Comparison of ENCODE assay signal across 29 cellular contexts in genomic region chr17:39735882-39736281, GRCh38. TPM values are rescaled to one million over a fixed set of nuclear protein-coding genes. Genes with fewer than 3 reads are reported as not detected.
DNase-seq lines count a peak whose midpoint lies in the region; ATAC-seq and TF ChIP-seq lines count a peak whose summit lies in the region.
"Had no signal": no experiment of that assay in that cellular context is flagged by ENCODE, and none has a peak within 500 bp of the region (broad histone marks: within the 10 kb centered on the region; RNA-seq: fewer than 3 reads in every experiment).

No MANE protein-coding gene starts in this region.

- intact Hi-C loops in PC-3 (cut with micrococcal nuclease), result no loop called here

- POLR2A ChIA-PET in PC-3 (lab: Charles Lee; ENCODE audit: unreplicated experiment), result no interaction called here

- no peaks in the 10 kb centered on the region for H3K36me3 Mint-ChIP-seq in activated naive CD4-positive, alpha-beta T cell treated with anti-CD3 and anti-CD28 coated beads, Interleukin-2, amount 10 ng/mL, durations not matched to agents 7 days and 5 days
- H3K36me3 Mint-ChIP-seq: stimulated activated memory B cell treated with anti-CD40 and anti-IgM and Interleukin-4, amounts not matched to agents 10 μg/mL and 1 μg/mL and 100 μg/mL, for 72 hours had no signal

- no peaks in the 10 kb centered on the region for H3K36me3 ChIP-seq in PC-3 (ENCODE audit: low read depth, low read length)
- H3K36me3 ChIP-seq: pancreas, right atrium auricular region, SJSA1, spleen, uterus had no signal

- H3K4me1 ChIP-seq in PC-3 (ENCODE audit: insufficient read depth, low read length), result peaks cover 28% of the 10 kb centered on the region

- peaks cover 10% of the 10 kb centered on the region; the same call in 1 of the 2 replicates for H3K79me2 ChIP-seq in PC-3 (ENCODE audit: low read length)

- H4K20me1 ChIP-seq in PC-3 (ENCODE audit: low read length), result peaks cover 2% of the 10 kb centered on the region; the same call in 1 of the 2 replicates

- peak overlapping the region; percentile 41 for H3K4me2 ChIP-seq in PC-3 (ENCODE audit: low read length)
- H3K4me2 ChIP-seq: KMS-11 had no signal

- peaks cover 81% of the 10 kb centered on the region for H3K27me3 Mint-ChIP-seq in activated naive CD4-positive, alpha-beta T cell treated with anti-CD3 and anti-CD28 coated beads, Interleukin-2, amount 10 ng/mL, durations not matched to agents 7 days and 5 days

- BruUV-seq in PC-3 (replicated peaks; lab: Mats Ljungman, UMichigan), result no TSS peak

- no peaks in the 10 kb centered on the region for H3F3A ChIP-seq in PC-3 (ENCODE audit: low read length, unreplicated experiment)

- H3K9me3 ChIP-seq in PC-3 (ENCODE audit: low read length), result no peaks in the 10 kb centered on the region
- H3K9me3 ChIP-seq: body of pancreas, pancreas, right atrium auricular region, SJSA1, spleen, uterus had no signal

- H3K4me3 Mint-ChIP-seq in activated naive CD4-positive, alpha-beta T cell treated with anti-CD3 and anti-CD28 coated beads, Interleukin-2, amount 10 ng/mL, durations not matched to agents 7 days and 5 days, result no peak overlapping the region
- H3K4me3 Mint-ChIP-seq: stimulated activated memory B cell treated with anti-CD40 and anti-IgM and Interleukin-4, amounts not matched to agents 10 μg/mL and 1 μg/mL and 100 μg/mL, for 72 hours had no signal

- H3K9me2 ChIP-seq in PC-3 (replicated peaks; ENCODE audit: low read length), result no peaks in the 10 kb centered on the region

- H3K9ac ChIP-seq in PC-3 (ENCODE audit: low read length), result no peak overlapping the region
- H3K9ac ChIP-seq: KMS-11 had no signal

- CTCF ChIA-PET in PC-3 (lab: Charles Lee), result no interaction called here
- CTCF ChIA-PET in activated naive CD4-positive, alpha-beta T cell treated with anti-CD3 and anti-CD28 coated beads, Interleukin-2, amount 10 ng/mL, durations not matched to agents 7 days and 5 days (lab: Charles Lee), result no interaction called here

- H3K4me3 ChIP-seq in PC-3 (ENCODE audit: low read length), result no peak overlapping the region
- H3K4me3 ChIP-seq: body of pancreas, right atrium auricular region, SJSA1, spleen, uterus had no signal

- H3K4me1 Mint-ChIP-seq in activated naive CD4-positive, alpha-beta T cell treated with anti-CD3 and anti-CD28 coated beads, Interleukin-2, amount 10 ng/mL, durations not matched to agents 7 days and 5 days, result peaks cover 41% of the 10 kb centered on the region

- H3K27ac ChIP-seq in 22Rv1 (peak overlapping the region; percentile 98), PC-3 (ENCODE audit: low read length) (no peak overlapping the region)
- H3K27ac ChIP-seq: KMS-11, right atrium auricular region, SJSA1, spleen, uterus had no signal

- H2AFZ ChIP-seq in PC-3 (ENCODE audit: low read length), result no peak overlapping the region

- no peak overlapping the region for H3K27ac Mint-ChIP-seq in activated naive CD4-positive, alpha-beta T cell treated with anti-CD3 and anti-CD28 coated beads, Interleukin-2, amount 10 ng/mL, durations not matched to agents 7 days and 5 days
- H3K27ac Mint-ChIP-seq: B cell; stimulated activated memory B cell treated with anti-CD40 and anti-IgM and Interleukin-4, amounts not matched to agents 10 μg/mL and 1 μg/mL and 100 μg/mL, for 72 hours had no signal

- no peaks in the 10 kb centered on the region for H3K9me3 Mint-ChIP-seq in activated naive CD4-positive, alpha-beta T cell treated with anti-CD3 and anti-CD28 coated beads, Interleukin-2, amount 10 ng/mL, durations not matched to agents 7 days and 5 days
- H3K9me3 Mint-ChIP-seq: stimulated activated memory B cell treated with anti-CD40 and anti-IgM and Interleukin-4, amounts not matched to agents 10 μg/mL and 1 μg/mL and 100 μg/mL, for 72 hours had no signal

- ATAC-seq in PC-3, result no peak
- ATAC-seq: body of pancreas; esophagus mucosa; naive thymus-derived CD4-positive, alpha-beta T cell; pancreas; stimulated activated memory B cell treated with anti-CD40 and anti-IgM and Interleukin-4, amounts not matched to agents 10 μg/mL and 1 μg/mL and 100 μg/mL, for 72 hours had no signal

- no peaks in the 10 kb centered on the region for H3K27me3 ChIP-seq in PC-3 (ENCODE audit: low read length)
- H3K27me3 ChIP-seq: body of pancreas, pancreas, SJSA1 had no signal

- DNase-seq in PC-3 (peak; percentile 31), islet precursor cell (peak; percentile 69)
- DNase-seq in activated naive CD4-positive, alpha-beta T cell treated with anti-CD3 and anti-CD28 coated beads, Interleukin-2, amount 10 ng/mL, durations not matched to agents 7 days and 5 days, result no peak
- DNase-seq in effector CD4-positive, alpha-beta T cell, result no peak
- DNase-seq in activated CD4-positive, alpha-beta T cell treated with anti-CD3 and anti-CD28 coated beads, Interleukin-2, amount 50 U/mL, for 1 hour, result no peak
- DNase-seq: activated CD8-positive, alpha-beta memory T cell treated with anti-CD3 and anti-CD28 coated beads for 24 hours; activated T-cell treated with anti-CD3 and anti-CD28 coated beads, Interleukin-2, amount 50 U/mL, for 1 hour; body of pancreas; effector CD8-positive, alpha-beta T cell; foreskin melanocyte; GF-D8; naive thymus-derived CD4-positive, alpha-beta T cell; NCI-H1436; NCI-H524 treated with DMSO at 0.1 percent for 48 hours; spleen; stimulated activated CD4-positive, alpha-beta T cell treated with anti-CD3 and anti-CD28 coated beads, Interleukin-2, amount 100 ng/mL, for 48 hours; T-helper 1 cell; uterus had no signal

- TF ChIP-seq CTCF in 22Rv1 (IDR thresholded peaks at IDR 0.05) (no peak), PC-3 (conservative IDR thresholded peaks at IDR 0.05; ENCODE audit: low read depth, low read length) (no peak)

RNA-seq across cellular contexts. Expression of gene GRB7, which starts 1.9 kb away (rescaled TPM):
- total RNA-seq in PC-3 (2014; rRNA removed), result 21.2 and 31.3 TPM in 2 replicates
- total RNA-seq: chondrocyte, H4, HT1080, SJSA1 had no signal

RNA-seq across cellular contexts. Expression of gene MIEN1, which starts 5.5 kb away (rescaled TPM):
- total RNA-seq in PC-3 (2014; rRNA removed), result 52.0 and 57.8 TPM in 2 replicates

RNA-seq across cellular contexts. Expression of gene ERBB2, which starts 36.0 kb away (rescaled TPM):
- total RNA-seq in PC-3 (2014; rRNA removed), result 36.2 and 57.1 TPM in 2 replicates

RNA-seq across cellular contexts. Expression of gene PGAP3, which starts 48.0 kb away (rescaled TPM):
- total RNA-seq in PC-3 (2014; rRNA removed), result 5.9 and 10.3 TPM in 2 replicates

Comparison
In these comparisons a context has a peak if more than half of its experiments do, and no peak if none do; other contexts are left out.
1. DNase-seq: peak in PC-3 (single experiment) and islet precursor cell (single experiment); none in activated naive CD4-positive, alpha-beta T cell treated with anti-CD3 and anti-CD28 coated beads, Interleukin-2, amount 10 ng/mL, durations not matched to agents 7 days and 5 days (single experiment), effector CD4-positive, alpha-beta T cell (single experiment) and activated CD4-positive, alpha-beta T cell treated with anti-CD3 and anti-CD28 coated beads, Interleukin-2, amount 50 U/mL, for 1 hour (single experiment).